In genomic region chr14:75711796-75712211, GRCh38 we compare ENCODE assay signal across 1 cellular context.
TF ChIP-seq lines count a peak whose summit lies in the region.

No MANE protein-coding gene starts in this region.

TF ChIP-seq in GM12878, 131 proteins besides CTCF, POLR2A, EP300 and RAD21 (continued from another document):
- TF ChIP-seq, protein P1, sequence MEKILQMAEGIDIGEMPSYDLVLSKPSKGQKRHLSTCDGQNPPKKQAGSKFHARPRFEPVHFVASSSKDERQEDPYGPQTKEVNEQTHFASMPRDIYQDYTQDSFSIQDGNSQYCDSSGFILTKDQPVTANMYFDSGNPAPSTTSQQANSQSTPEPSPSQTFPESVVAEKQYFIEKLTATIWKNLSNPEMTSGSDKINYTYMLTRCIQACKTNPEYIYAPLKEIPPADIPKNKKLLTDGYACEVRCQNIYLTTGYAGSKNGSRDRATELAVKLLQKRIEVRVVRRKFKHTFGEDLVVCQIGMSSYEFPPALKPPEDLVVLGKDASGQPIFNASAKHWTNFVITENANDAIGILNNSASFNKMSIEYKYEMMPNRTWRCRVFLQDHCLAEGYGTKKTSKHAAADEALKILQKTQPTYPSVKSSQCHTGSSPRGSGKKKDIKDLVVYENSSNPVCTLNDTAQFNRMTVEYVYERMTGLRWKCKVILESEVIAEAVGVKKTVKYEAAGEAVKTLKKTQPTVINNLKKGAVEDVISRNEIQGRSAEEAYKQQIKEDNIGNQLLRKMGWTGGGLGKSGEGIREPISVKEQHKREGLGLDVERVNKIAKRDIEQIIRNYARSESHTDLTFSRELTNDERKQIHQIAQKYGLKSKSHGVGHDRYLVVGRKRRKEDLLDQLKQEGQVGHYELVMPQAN (conservative IDR thresholded peaks at IDR 0.05): no peak
- TF ChIP-seq, protein P2, sequence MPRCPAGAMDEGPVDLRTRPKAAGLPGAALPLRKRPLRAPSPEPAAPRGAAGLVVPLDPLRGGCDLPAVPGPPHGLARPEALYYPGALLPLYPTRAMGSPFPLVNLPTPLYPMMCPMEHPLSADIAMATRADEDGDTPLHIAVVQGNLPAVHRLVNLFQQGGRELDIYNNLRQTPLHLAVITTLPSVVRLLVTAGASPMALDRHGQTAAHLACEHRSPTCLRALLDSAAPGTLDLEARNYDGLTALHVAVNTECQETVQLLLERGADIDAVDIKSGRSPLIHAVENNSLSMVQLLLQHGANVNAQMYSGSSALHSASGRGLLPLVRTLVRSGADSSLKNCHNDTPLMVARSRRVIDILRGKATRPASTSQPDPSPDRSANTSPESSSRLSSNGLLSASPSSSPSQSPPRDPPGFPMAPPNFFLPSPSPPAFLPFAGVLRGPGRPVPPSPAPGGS (IDR thresholded peaks at IDR 0.05; ENCODE audit: borderline replicate concordance, insufficient read depth, low read depth, low read length, poor library complexity, severe bottlenecking): no peak
- TF ChIP-seq, protein P3, sequence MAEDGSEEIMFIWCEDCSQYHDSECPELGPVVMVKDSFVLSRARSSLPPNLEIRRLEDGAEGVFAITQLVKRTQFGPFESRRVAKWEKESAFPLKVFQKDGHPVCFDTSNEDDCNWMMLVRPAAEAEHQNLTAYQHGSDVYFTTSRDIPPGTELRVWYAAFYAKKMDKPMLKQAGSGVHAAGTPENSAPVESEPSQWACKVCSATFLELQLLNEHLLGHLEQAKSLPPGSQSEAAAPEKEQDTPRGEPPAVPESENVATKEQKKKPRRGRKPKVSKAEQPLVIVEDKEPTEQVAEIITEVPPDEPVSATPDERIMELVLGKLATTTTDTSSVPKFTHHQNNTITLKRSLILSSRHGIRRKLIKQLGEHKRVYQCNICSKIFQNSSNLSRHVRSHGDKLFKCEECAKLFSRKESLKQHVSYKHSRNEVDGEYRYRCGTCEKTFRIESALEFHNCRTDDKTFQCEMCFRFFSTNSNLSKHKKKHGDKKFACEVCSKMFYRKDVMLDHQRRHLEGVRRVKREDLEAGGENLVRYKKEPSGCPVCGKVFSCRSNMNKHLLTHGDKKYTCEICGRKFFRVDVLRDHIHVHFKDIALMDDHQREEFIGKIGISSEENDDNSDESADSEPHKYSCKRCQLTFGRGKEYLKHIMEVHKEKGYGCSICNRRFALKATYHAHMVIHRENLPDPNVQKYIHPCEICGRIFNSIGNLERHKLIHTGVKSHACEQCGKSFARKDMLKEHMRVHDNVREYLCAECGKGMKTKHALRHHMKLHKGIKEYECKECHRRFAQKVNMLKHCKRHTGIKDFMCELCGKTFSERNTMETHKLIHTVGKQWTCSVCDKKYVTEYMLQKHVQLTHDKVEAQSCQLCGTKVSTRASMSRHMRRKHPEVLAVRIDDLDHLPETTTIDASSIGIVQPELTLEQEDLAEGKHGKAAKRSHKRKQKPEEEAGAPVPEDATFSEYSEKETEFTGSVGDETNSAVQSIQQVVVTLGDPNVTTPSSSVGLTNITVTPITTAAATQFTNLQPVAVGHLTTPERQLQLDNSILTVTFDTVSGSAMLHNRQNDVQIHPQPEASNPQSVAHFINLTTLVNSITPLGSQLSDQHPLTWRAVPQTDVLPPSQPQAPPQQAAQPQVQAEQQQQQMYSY (CRISPR knock-in tag; IDR thresholded peaks at IDR 0.05): no peak
- TF ChIP-seq, protein P4, sequence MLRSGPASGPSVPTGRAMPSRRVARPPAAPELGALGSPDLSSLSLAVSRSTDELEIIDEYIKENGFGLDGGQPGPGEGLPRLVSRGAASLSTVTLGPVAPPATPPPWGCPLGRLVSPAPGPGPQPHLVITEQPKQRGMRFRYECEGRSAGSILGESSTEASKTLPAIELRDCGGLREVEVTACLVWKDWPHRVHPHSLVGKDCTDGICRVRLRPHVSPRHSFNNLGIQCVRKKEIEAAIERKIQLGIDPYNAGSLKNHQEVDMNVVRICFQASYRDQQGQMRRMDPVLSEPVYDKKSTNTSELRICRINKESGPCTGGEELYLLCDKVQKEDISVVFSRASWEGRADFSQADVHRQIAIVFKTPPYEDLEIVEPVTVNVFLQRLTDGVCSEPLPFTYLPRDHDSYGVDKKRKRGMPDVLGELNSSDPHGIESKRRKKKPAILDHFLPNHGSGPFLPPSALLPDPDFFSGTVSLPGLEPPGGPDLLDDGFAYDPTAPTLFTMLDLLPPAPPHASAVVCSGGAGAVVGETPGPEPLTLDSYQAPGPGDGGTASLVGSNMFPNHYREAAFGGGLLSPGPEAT (IDR thresholded peaks at IDR 0.05; ENCODE audit: low read depth): peak; percentile 86
- TF ChIP-seq MTA2 (IDR thresholded peaks at IDR 0.05; ENCODE audit: low read depth): no peak
- TF ChIP-seq CREM (IDR thresholded peaks at IDR 0.05; ENCODE audit: low read depth): 0 out of 2 replicates have a peak, but pooled peaks have one; percentile 20
- no peak for TF ChIP-seq SMC3 (IDR thresholded peaks at IDR 0.05; ENCODE audit: borderline replicate concordance, low read length)
- TF ChIP-seq JUNB (IDR thresholded peaks at IDR 0.05): peak; percentile 38; the same call in 1 of the 2 replicates
- no peak for TF ChIP-seq ZBTB11 (CRISPR knock-in tag; IDR thresholded peaks at IDR 0.05)
- peak; percentile 44 to 50; a peak in 2 of 4 replicates for TF ChIP-seq IKZF2 (IDR thresholded peaks at IDR 0.05)
- TF ChIP-seq, protein P5, sequence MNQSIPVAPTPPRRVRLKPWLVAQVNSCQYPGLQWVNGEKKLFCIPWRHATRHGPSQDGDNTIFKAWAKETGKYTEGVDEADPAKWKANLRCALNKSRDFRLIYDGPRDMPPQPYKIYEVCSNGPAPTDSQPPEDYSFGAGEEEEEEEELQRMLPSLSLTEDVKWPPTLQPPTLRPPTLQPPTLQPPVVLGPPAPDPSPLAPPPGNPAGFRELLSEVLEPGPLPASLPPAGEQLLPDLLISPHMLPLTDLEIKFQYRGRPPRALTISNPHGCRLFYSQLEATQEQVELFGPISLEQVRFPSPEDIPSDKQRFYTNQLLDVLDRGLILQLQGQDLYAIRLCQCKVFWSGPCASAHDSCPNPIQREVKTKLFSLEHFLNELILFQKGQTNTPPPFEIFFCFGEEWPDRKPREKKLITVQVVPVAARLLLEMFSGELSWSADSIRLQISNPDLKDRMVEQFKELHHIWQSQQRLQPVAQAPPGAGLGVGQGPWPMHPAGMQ (IDR thresholded peaks at IDR 0.05; ENCODE audit: borderline replicate concordance): no peak
- no peak for TF ChIP-seq PBX3 (IDR thresholded peaks at IDR 0.05; ENCODE audit: insufficient replicate concordance, low read depth, low read length)
- peak; percentile 56 for TF ChIP-seq ATF7 (IDR thresholded peaks at IDR 0.05; ENCODE audit: low read depth)
- TF ChIP-seq SMAD1 (IDR thresholded peaks at IDR 0.05; ENCODE audit: low read depth, partially characterized antibody): no peak
- no peak for TF ChIP-seq EZH2 (IDR thresholded peaks at IDR 0.05; ENCODE audit: borderline replicate concordance, control insufficient read depth, low read depth, low read length)
- TF ChIP-seq YY1 (IDR thresholded peaks at IDR 0.05; ENCODE audit: low read depth, low read length): no peak
- TF ChIP-seq, protein P6, sequence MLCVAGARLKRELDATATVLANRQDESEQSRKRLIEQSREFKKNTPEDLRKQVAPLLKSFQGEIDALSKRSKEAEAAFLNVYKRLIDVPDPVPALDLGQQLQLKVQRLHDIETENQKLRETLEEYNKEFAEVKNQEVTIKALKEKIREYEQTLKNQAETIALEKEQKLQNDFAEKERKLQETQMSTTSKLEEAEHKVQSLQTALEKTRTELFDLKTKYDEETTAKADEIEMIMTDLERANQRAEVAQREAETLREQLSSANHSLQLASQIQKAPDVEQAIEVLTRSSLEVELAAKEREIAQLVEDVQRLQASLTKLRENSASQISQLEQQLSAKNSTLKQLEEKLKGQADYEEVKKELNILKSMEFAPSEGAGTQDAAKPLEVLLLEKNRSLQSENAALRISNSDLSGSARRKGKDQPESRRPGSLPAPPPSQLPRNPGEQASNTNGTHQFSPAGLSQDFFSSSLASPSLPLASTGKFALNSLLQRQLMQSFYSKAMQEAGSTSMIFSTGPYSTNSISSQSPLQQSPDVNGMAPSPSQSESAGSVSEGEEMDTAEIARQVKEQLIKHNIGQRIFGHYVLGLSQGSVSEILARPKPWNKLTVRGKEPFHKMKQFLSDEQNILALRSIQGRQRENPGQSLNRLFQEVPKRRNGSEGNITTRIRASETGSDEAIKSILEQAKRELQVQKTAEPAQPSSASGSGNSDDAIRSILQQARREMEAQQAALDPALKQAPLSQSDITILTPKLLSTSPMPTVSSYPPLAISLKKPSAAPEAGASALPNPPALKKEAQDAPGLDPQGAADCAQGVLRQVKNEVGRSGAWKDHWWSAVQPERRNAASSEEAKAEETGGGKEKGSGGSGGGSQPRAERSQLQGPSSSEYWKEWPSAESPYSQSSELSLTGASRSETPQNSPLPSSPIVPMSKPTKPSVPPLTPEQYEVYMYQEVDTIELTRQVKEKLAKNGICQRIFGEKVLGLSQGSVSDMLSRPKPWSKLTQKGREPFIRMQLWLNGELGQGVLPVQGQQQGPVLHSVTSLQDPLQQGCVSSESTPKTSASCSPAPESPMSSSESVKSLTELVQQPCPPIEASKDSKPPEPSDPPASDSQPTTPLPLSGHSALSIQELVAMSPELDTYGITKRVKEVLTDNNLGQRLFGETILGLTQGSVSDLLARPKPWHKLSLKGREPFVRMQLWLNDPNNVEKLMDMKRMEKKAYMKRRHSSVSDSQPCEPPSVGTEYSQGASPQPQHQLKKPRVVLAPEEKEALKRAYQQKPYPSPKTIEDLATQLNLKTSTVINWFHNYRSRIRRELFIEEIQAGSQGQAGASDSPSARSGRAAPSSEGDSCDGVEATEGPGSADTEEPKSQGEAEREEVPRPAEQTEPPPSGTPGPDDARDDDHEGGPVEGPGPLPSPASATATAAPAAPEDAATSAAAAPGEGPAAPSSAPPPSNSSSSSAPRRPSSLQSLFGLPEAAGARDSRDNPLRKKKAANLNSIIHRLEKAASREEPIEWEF (IDR thresholded peaks at IDR 0.05; ENCODE audit: insufficient replicate concordance, low read depth, low read length): no peak
- TF ChIP-seq BCL11A (IDR thresholded peaks at IDR 0.05; ENCODE audit: low read depth, low read length): 0 out of 2 replicates have a peak, but pooled peaks have one; percentile 24
- TF ChIP-seq IKZF1 (conservative IDR thresholded peaks at IDR 0.05): peak; percentile 66; the same call in 1 of the 2 replicates
- peak; percentile 90 for TF ChIP-seq ZBTB33 (IDR thresholded peaks at IDR 0.05)
- TF ChIP-seq TCF3 (IDR thresholded peaks at IDR 0.05; ENCODE audit: borderline replicate concordance, insufficient read depth, low read depth, low read length): no peak
